ENCODE assay signal across 16 cellular contexts in the genomic region with DNA sequence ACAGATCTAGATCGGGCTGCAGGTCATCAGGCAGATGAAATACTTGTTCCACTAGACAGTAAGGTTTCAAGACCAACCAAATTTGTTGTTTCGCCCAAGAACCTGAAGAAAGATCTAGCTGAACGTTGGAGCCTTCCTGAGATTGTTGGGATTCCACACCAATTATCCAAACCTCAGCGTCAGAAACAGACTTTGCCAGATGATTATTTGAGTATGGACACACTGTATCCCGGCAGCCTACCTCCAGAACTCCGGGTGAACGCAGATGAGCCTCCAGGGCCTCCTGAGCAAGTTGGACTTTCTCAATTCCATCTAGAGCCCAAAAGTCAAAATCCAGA. TPM values are rescaled to one million over a fixed set of nuclear protein-coding genes. Genes with fewer than 3 reads are reported as not detected.
DNase-seq lines count a peak whose midpoint lies in the region; ATAC-seq and TF ChIP-seq lines count a peak whose summit lies in the region.
"Had no signal": no experiment of that assay in that cellular context is flagged by ENCODE, and none has a peak within 500 bp of the region (broad histone marks: within the 10 kb centered on the region; RNA-seq: fewer than 3 reads in every experiment).

No MANE protein-coding gene starts in this region.

- no peaks in the 10 kb centered on the region for H3K9me3 Mint-ChIP-seq in HFFc6
- no peaks in the 10 kb centered on the region for H3K9me3 Mint-ChIP-seq in stimulated activated effector memory CD8-positive, alpha-beta T cell treated with anti-CD3 and anti-CD28 coated beads, Interleukin-12 subunit alpha, Interleukin-12 subunit beta, amount 100 ng/mL, for 72 hours
- H3K9me3 Mint-ChIP-seq: CD4-positive, CD25-positive, alpha-beta regulatory T cell; CD8-positive, alpha-beta T cell had no signal

- DNase-seq in EH (ENCODE audit: low read depth) (peak; percentile 54), HFFc6 (no peak), astrocyte of the hippocampus (ENCODE audit: low read depth, low spot score) (peak; percentile 31), body of pancreas (no peak), amygdala (lab: John Stamatoyannopoulos, UW) (no peak), putamen (ENCODE audit: low spot score) (no peak), T-helper 9 cell (no peak)
- no peak for DNase-seq in stimulated activated effector memory CD8-positive, alpha-beta T cell treated with anti-CD3 and anti-CD28 coated beads, Interleukin-12 subunit alpha, Interleukin-12 subunit beta, amount 100 ng/mL, for 72 hours (ENCODE audit: low spot score in 2 of 2)
- DNase-seq: CD4-positive, CD25-positive, alpha-beta regulatory T cell; CD8-positive, alpha-beta T cell; DMS 273 treated with DMSO at 0.1 percent for 48 hours; DMS79; GOT3 had no signal

- no peaks in the 10 kb centered on the region for H3K36me3 ChIP-seq in body of pancreas (replicated peaks in 1 of 2; ENCODE audit: insufficient read depth in 1 of 2, low read depth in 2 of 2)

- 84 to 89% methylated on average over 7 of the region's 7 CpGs for WGBS in body of pancreas, 2 donors

- TF ChIP-seq CTCF in HFFc6 (IDR thresholded peaks at IDR 0.05) (no peak), body of pancreas (IDR thresholded peaks at IDR 0.05) (no peak)

- H3K27me3 Mint-ChIP-seq in HFFc6 (ENCODE audit: insufficient read depth): no peaks in the 10 kb centered on the region
- H3K27me3 Mint-ChIP-seq: CD4-positive, CD25-positive, alpha-beta regulatory T cell had no signal

- no peaks in the 10 kb centered on the region for H3K4me1 ChIP-seq in body of pancreas
- H3K4me1 ChIP-seq: BLaER1, HAP-1 had no signal

- H3K36me3 Mint-ChIP-seq in HFFc6 (ENCODE audit: low read depth): no peaks in the 10 kb centered on the region
- peaks cover 28% of the 10 kb centered on the region for H3K36me3 Mint-ChIP-seq in stimulated activated effector memory CD8-positive, alpha-beta T cell treated with anti-CD3 and anti-CD28 coated beads, Interleukin-12 subunit alpha, Interleukin-12 subunit beta, amount 100 ng/mL, for 72 hours

- H3K27me3 ChIP-seq in body of pancreas: no peaks in the 10 kb centered on the region
- H3K27me3 ChIP-seq: BLaER1 had no signal

- ATAC-seq in stimulated activated effector memory CD8-positive, alpha-beta T cell treated with anti-CD3 and anti-CD28 coated beads, Interleukin-12 subunit alpha, Interleukin-12 subunit beta, amount 100 ng/mL, for 72 hours: no peak
- no peak for ATAC-seq in body of pancreas
- ATAC-seq: CD8-positive, alpha-beta T cell had no signal

- H3K4me3 Mint-ChIP-seq in HFFc6: no peak overlapping the region
- no peak overlapping the region for H3K4me3 Mint-ChIP-seq in stimulated activated effector memory CD8-positive, alpha-beta T cell treated with anti-CD3 and anti-CD28 coated beads, Interleukin-12 subunit alpha, Interleukin-12 subunit beta, amount 100 ng/mL, for 72 hours
- H3K4me3 Mint-ChIP-seq: CD4-positive, CD25-positive, alpha-beta regulatory T cell; CD8-positive, alpha-beta T cell had no signal

- H3K27ac Mint-ChIP-seq in HFFc6: peak overlapping the region; percentile 16; the same call in 1 of the 2 replicates
- H3K27ac Mint-ChIP-seq in stimulated activated effector memory CD8-positive, alpha-beta T cell treated with anti-CD3 and anti-CD28 coated beads, Interleukin-12 subunit alpha, Interleukin-12 subunit beta, amount 100 ng/mL, for 72 hours: peak overlapping the region; percentile 29
- H3K27ac Mint-ChIP-seq: CD8-positive, alpha-beta T cell had no signal

- no peak overlapping the region for H3K4me3 ChIP-seq in body of pancreas
- H3K4me3 ChIP-seq: BLaER1, HAP-1 had no signal

- no peak for TF ChIP-seq POLR2A in body of pancreas (IDR thresholded peaks at IDR 0.05)

- H3K4me1 Mint-ChIP-seq in HFFc6 (ENCODE audit: low read depth): peaks cover 12% of the 10 kb centered on the region
- peaks cover 16% of the 10 kb centered on the region for H3K4me1 Mint-ChIP-seq in stimulated activated effector memory CD8-positive, alpha-beta T cell treated with anti-CD3 and anti-CD28 coated beads, Interleukin-12 subunit alpha, Interleukin-12 subunit beta, amount 100 ng/mL, for 72 hours

- H3K27ac ChIP-seq in body of pancreas: no peak overlapping the region
- H3K27ac ChIP-seq: BLaER1, C4-2B had no signal

- H3K9me3 ChIP-seq in body of pancreas: no peaks in the 10 kb centered on the region
- H3K9me3 ChIP-seq: BLaER1, HAP-1 had no signal

- intact Hi-C loops in body of pancreas (cut with DNase I): no loop called here

RNA-seq across cellular contexts. Expression of gene LRRC37B, which starts 14.4 kb away (rescaled TPM):
- total RNA-seq in HFFc6 (2021; fragmentation: NEBNext Ultra II Directional; extraction: Animal tissue kit (Norgen Biotek cat#: 25700)): 1 to 10 TPM; 5.3 to 8.7 (median 6.6) TPM
- 10 to 100 TPM; 11.4 to 23.4 TPM for total RNA-seq in body of pancreas

Comparison
In these comparisons a context has a peak if more than half of its experiments do, and no peak if none do; other contexts are left out.
1. DNase-seq: peak in EH (single experiment) and astrocyte of the hippocampus (single experiment); none in HFFc6 (single experiment), stimulated activated effector memory CD8-positive, alpha-beta T cell treated with anti-CD3 and anti-CD28 coated beads, Interleukin-12 subunit alpha, Interleukin-12 subunit beta, amount 100 ng/mL, for 72 hours (0 of 2), body of pancreas (0 of 4), amygdala (0 of 56), putamen (single experiment) and T-helper 9 cell (single experiment).